8 cellular contexts compared by ENCODE assay signal in the genomic region with DNA sequence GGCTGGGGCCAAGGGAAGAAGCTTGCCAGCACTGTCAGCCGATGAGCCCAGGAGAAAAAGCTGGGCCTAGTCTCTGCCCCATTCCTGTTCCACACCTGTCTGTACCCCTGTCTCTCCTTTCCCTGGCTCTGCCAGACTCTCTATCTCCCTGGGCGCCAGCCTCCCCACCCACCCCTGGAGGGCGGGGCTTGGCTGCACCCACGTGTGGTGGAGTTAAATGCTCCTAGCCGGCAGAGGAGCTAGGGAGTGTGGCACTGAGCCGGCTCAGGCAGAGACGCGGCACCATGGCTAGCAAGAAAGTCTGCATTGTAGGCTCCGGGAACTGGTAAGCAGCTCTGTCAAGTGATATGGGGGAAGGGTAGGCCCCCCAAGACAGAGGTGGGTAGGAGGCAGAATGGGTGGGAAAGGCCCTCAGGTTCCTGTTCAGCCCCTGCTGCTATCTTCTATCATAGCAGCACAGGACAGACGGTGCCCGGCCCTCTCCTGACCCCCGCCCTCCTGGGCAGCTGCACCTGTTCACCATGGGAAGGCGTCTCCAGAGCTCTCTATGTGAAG. TPM values are rescaled to one million over a fixed set of nuclear protein-coding genes. Genes with fewer than 3 reads are reported as not detected.
DNase-seq lines count a peak whose midpoint lies in the region; ATAC-seq and TF ChIP-seq lines count a peak whose summit lies in the region.

A gene (plus strand): TSS at position 242 of the 555 bp plus-strand sequence. CDS start 43 bp downstream, at position 285.

- in situ Hi-C loops in astrocyte of the spinal cord (cut with HindIII; ENCODE audit: low sequenced_read_pairs), result no loop called here

- peaks cover 17% of the 10 kb centered on the region for H3K36me3 ChIP-seq in skeletal muscle satellite cell (ENCODE audit: insufficient read depth, low read length)

- no peaks in the 10 kb centered on the region for H3K9me3 ChIP-seq in skeletal muscle satellite cell (replicated peaks; ENCODE audit: low read length)

- TF ChIP-seq CTCF in astrocyte of the spinal cord (IDR thresholded peaks at IDR 0.05; ENCODE audit: low read depth, low read length), result no peak

- H3K27me3 ChIP-seq in skeletal muscle satellite cell (ENCODE audit: control insufficient read depth, insufficient read depth, low read length), result peaks cover 4% of the 10 kb centered on the region

- no peak for ATAC-seq in HG02852 (IDR thresholded peaks at IDR 0.05; ENCODE audit: unreplicated experiment)

- H3K9ac ChIP-seq in skeletal muscle satellite cell (ENCODE audit: low read depth, low read length), result no peak within 1 kb of the TSS

- DNase-seq in EH (ENCODE audit: low read depth), result peak; percentile 54
- DNase-seq in NCI-H2107 (lab: John Stamatoyannopoulos, UW), result peak; percentile 80
- DNase-seq in astrocyte of the spinal cord (ENCODE audit: low read depth, low spot score), result peak; percentile 35
- peak; percentile 56 for DNase-seq in iPS-NIHi7 (ENCODE audit: extremely low spot score)
- no peak for DNase-seq in NK-92 (lab: John Stamatoyannopoulos, UW; ENCODE audit: unreplicated experiment)
- no peak for DNase-seq in central memory CD4-positive, alpha-beta T cell

- H3K4me2 ChIP-seq in skeletal muscle satellite cell (ENCODE audit: low read length), result peak within 1 kb of the TSS; percentile 40

- peaks cover 19% of the 10 kb centered on the region for H3K4me1 ChIP-seq in skeletal muscle satellite cell (ENCODE audit: control insufficient read depth, insufficient read depth, low read length)

- H3K4me3 ChIP-seq in astrocyte of the spinal cord (ENCODE audit: low read depth, low read length) (no peak within 1 kb of the TSS), skeletal muscle satellite cell (ENCODE audit: low read length) (no peak within 1 kb of the TSS)

RNA-seq across cellular contexts. Expression of the gene that starts here (rescaled TPM):
- 0.25 TPM in 1 of 2 replicates, not detected in the other for total RNA-seq in skeletal muscle satellite cell (2012; rRNA removed)

Comparison
In these comparisons a context has a peak if more than half of its experiments do, and no peak if none do; other contexts are left out.
1. DNase-seq: peak in EH (single experiment), NCI-H2107 (single experiment), astrocyte of the spinal cord (single experiment) and iPS-NIHi7 (single experiment); none in NK-92 (single experiment) and central memory CD4-positive, alpha-beta T cell (single experiment).